2 cellular contexts compared by ENCODE assay signal in genomic region chr1:52613611-52614373, GRCh38.
TF ChIP-seq lines count a peak whose summit lies in the region.

No MANE protein-coding gene starts in this region.

TF ChIP-seq in liver, 16 proteins besides CTCF, POLR2A, EP300 and RAD21:
- TF ChIP-seq NR2F2 (IDR thresholded peaks at IDR 0.05) (peak; percentile 38), MAX (IDR thresholded peaks at IDR 0.05) (no peak)
TF ChIP-seq in liver: peak in this region for 1.

TF ChIP-seq in HepG2, 621 proteins besides CTCF, POLR2A, EP300 and RAD21:
- no peak for TF ChIP-seq SP2 (CRISPR knock-in tag; IDR thresholded peaks at IDR 0.05)
- TF ChIP-seq SUZ12 (IDR thresholded peaks at IDR 0.05; ENCODE audit: low read depth, low read length) = no peak
- no peak for TF ChIP-seq POGK (CRISPR knock-in tag; conservative IDR thresholded peaks at IDR 0.05)
- no peak for TF ChIP-seq ZBTB2 (CRISPR knock-in tag; IDR thresholded peaks at IDR 0.05; ENCODE audit: low read depth)
